11 cellular contexts compared by ENCODE assay signal in the genomic region with DNA sequence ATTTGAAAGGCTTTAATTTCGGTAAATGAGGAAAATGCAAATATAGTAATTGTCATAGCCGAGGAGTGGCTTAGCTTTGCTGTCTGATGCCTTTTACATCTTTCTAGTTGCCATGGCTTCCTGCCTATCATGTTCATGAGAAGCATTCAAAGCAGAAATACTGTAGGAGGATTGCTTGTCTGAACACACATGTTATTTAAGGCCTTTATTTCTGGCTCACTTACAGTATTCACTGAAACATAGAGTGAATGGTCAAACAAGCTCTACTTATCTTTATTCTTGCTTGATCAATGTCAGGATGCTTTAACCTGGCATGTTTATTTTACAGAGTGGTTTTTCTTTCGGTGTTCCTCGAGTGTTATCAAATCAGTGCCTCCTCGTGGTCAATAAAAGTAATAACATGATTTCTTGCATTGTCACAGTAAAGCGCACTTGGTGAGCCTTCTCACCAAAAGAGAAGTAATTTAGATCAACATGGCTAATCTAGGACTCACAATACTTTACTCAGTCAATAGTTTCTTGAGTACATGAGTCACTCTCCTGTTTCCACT.
DNase-seq lines count a peak whose midpoint lies in the region; ATAC-seq and TF ChIP-seq lines count a peak whose summit lies in the region.
"Had no signal": no experiment of that assay in that cellular context is flagged by ENCODE, and none has a peak within 500 bp of the region (broad histone marks: within the 10 kb centered on the region; RNA-seq: fewer than 3 reads in every experiment).

No MANE protein-coding gene starts in this region.

- no peak overlapping the region for H3K4me3 Mint-ChIP-seq in nephron progenitor cell
- H3K4me3 Mint-ChIP-seq: activated naive CD4-positive, alpha-beta T cell treated with anti-CD3 and anti-CD28 coated beads, Interleukin-2, amount 50 U/mL, for 24 hours had no signal

- peak; percentile 41 for TF ChIP-seq CTCF in nephron progenitor cell (IDR thresholded peaks at IDR 0.05)

- peaks cover 5% of the 10 kb centered on the region for H3K9me3 Mint-ChIP-seq in nephron progenitor cell

- H3K4me1 Mint-ChIP-seq in nephron progenitor cell = no peaks in the 10 kb centered on the region
- H3K4me1 Mint-ChIP-seq: activated naive CD4-positive, alpha-beta T cell treated with anti-CD3 and anti-CD28 coated beads, Interleukin-2, amount 50 U/mL, for 24 hours had no signal

- H3K36me3 Mint-ChIP-seq in nephron progenitor cell (ENCODE audit: low read depth) = no peaks in the 10 kb centered on the region
- H3K36me3 Mint-ChIP-seq: activated naive CD4-positive, alpha-beta T cell treated with anti-CD3 and anti-CD28 coated beads, Interleukin-2, amount 50 U/mL, for 24 hours had no signal

- peak; percentile 69 for ATAC-seq in GM18505 (IDR thresholded peaks at IDR 0.05; ENCODE audit: unreplicated experiment)
- ATAC-seq in HG02588 (IDR thresholded peaks at IDR 0.05; ENCODE audit: unreplicated experiment) = no peak
- no peak for ATAC-seq in GM18867 (IDR thresholded peaks at IDR 0.05; ENCODE audit: unreplicated experiment)
- ATAC-seq: GM12878, K562 had no signal

- no peak overlapping the region for H3K27ac Mint-ChIP-seq in nephron progenitor cell
- H3K27ac Mint-ChIP-seq: activated naive CD4-positive, alpha-beta T cell treated with anti-CD3 and anti-CD28 coated beads, Interleukin-2, amount 50 U/mL, for 24 hours had no signal

- TF ChIP-seq POLR2A in GM18505 (IDR thresholded peaks at IDR 0.05; ENCODE audit: borderline replicate concordance, extremely low read depth, insufficient read depth, insufficient read length) = no peak

- DNase-seq in MV-4-11 (lab: John Stamatoyannopoulos, UW) (peak; percentile 3), astrocyte of the hippocampus (ENCODE audit: low read depth, low spot score) (peak; percentile 11), nephron progenitor cell (no peak), mucosa of gallbladder (ENCODE audit: low spot score) (no peak)
- no peak for DNase-seq in activated effector memory CD4-positive, alpha-beta T cell treated with anti-CD3 and anti-CD28 coated beads, Interleukin-2, amount 50 U/mL, for 16 hours

- H3K27me3 Mint-ChIP-seq in nephron progenitor cell (ENCODE audit: low read depth, poor library complexity) = no peaks in the 10 kb centered on the region
- H3K27me3 Mint-ChIP-seq: activated naive CD4-positive, alpha-beta T cell treated with anti-CD3 and anti-CD28 coated beads, Interleukin-2, amount 50 U/mL, for 24 hours had no signal

Comparison
In these comparisons a context has a peak if more than half of its experiments do, and no peak if none do; other contexts are left out.
1. DNase-seq: peak in MV-4-11 (single experiment) and astrocyte of the hippocampus (single experiment); none in nephron progenitor cell (single experiment), activated effector memory CD4-positive, alpha-beta T cell treated with anti-CD3 and anti-CD28 coated beads, Interleukin-2, amount 50 U/mL, for 16 hours (single experiment) and mucosa of gallbladder (single experiment).